In the genomic region with DNA sequence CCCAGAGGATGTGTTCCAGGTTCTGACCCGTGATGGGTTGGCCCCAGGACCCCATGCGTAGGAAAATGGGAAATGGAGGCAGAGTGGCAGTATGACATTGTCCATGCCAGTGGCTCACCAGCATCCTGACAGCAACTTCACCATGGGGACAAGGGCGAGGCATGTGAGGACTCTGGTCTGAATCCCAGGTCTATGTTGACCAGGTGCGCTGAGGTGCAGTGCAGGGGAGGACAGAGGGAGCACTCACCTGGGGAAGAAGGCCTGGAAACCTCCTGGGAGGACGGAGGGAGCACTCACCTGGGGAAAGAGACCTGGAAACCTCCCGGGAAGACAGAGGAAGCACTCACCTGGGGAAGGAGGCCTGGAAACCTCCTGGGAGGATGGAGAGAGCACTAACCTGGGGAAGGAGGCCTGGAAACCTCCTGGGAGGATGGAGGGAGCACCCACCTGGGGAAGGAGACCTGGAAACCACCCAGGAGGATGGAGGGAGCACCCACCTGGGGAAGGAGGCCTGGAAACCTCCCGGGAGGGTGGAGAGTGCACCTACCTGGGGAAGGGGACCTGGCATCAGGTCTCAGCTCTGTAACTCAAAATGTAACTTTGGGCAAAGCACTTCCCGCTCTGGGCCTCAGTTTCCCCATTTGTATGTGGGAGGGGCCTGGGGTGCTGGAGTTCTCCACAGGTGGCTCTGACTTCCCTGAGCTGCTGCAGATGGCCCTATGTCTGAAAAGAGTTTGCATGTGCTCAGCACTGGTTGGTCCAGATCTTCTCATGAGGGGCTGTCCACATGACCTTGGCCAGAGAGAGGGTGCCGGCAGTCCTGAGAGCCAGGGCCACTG, we compare ENCODE assay signal across 11 cellular contexts. TPM values are rescaled to one million over a fixed set of nuclear protein-coding genes. Genes with fewer than 3 reads are reported as not detected.
DNase-seq lines count a peak whose midpoint lies in the region; ATAC-seq, FAIRE-seq and TF ChIP-seq lines count a peak whose summit lies in the region.
"Had no signal": no experiment of that assay in that cellular context is flagged by ENCODE, and none has a peak within 500 bp of the region (broad histone marks: within the 10 kb centered on the region; RNA-seq: fewer than 3 reads in every experiment).

No MANE protein-coding gene starts in this region.

- H3K36me3 Mint-ChIP-seq in activated CD4-positive, alpha-beta memory T cell treated with anti-CD3 and anti-CD28 coated beads, Interleukin-2, amount 10 ng/mL, durations not matched to agents 7 days and 5 days (ENCODE audit: low read depth), result no peaks in the 10 kb centered on the region
- H3K36me3 Mint-ChIP-seq in activated CD4-positive, alpha-beta memory T cell treated with anti-CD3 and anti-CD28 coated beads for 36 hours, result no peaks in the 10 kb centered on the region
- H3K36me3 Mint-ChIP-seq: activated naive CD8-positive, alpha-beta T cell had no signal

- ATAC-seq in left lobe of liver, result no peak

- H3K4me3 Mint-ChIP-seq in activated CD4-positive, alpha-beta memory T cell treated with anti-CD3 and anti-CD28 coated beads, Interleukin-2, amount 10 ng/mL, durations not matched to agents 7 days and 5 days, result no peak overlapping the region
- no peak overlapping the region for H3K4me3 Mint-ChIP-seq in activated CD4-positive, alpha-beta memory T cell treated with anti-CD3 and anti-CD28 coated beads for 36 hours
- H3K4me3 Mint-ChIP-seq: activated naive CD8-positive, alpha-beta T cell had no signal

- intact Hi-C loops in activated CD4-positive, alpha-beta memory T cell treated with anti-CD3 and anti-CD28 coated beads for 36 hours (cut with micrococcal nuclease), result no loop called here
- intact Hi-C loops in spleen (cut with DNase I; ENCODE audit: low total_unique reads), result no loop called here

- H3K4me1 ChIP-seq in spleen (peaks cover 0 to 61% (median 23%) of the 10 kb centered on the region in 6 donors), small intestine (ENCODE audit: control insufficient read depth in 2 of 2, insufficient read depth in 1 of 2, low read depth in 1 of 2, low read length in 1 of 2) (no peaks in the 10 kb centered on the region)

- H3K9me3 ChIP-seq in spleen (no peaks in the 10 kb centered on the region), small intestine (ENCODE audit: control insufficient read depth, low read depth) (no peaks in the 10 kb centered on the region)

- no peak overlapping the region for H3K27ac Mint-ChIP-seq in activated CD4-positive, alpha-beta memory T cell treated with anti-CD3 and anti-CD28 coated beads, Interleukin-2, amount 10 ng/mL, durations not matched to agents 7 days and 5 days
- no peak overlapping the region for H3K27ac Mint-ChIP-seq in activated CD4-positive, alpha-beta memory T cell treated with anti-CD3 and anti-CD28 coated beads for 36 hours
- H3K27ac Mint-ChIP-seq: activated naive CD8-positive, alpha-beta T cell had no signal

- POLR2A ChIA-PET in activated CD4-positive, alpha-beta memory T cell treated with anti-CD3 and anti-CD28 coated beads, Interleukin-2, amount 10 ng/mL, durations not matched to agents 7 days and 5 days (lab: Charles Lee), result no interaction called here
- POLR2A ChIA-PET in activated CD4-positive, alpha-beta memory T cell treated with anti-CD3 and anti-CD28 coated beads for 36 hours (lab: Charles Lee), result no interaction called here

- CTCF ChIA-PET in activated CD4-positive, alpha-beta memory T cell treated with anti-CD3 and anti-CD28 coated beads, Interleukin-2, amount 10 ng/mL, durations not matched to agents 7 days and 5 days (lab: Charles Lee), result interaction anchor here (2.0 kb wide), 1 partner anchor 15 kb away, joined by 8 read pairs; no protein-coding TSS in a partner anchor
- CTCF ChIA-PET in activated CD4-positive, alpha-beta memory T cell treated with anti-CD3 and anti-CD28 coated beads for 36 hours (lab: Charles Lee), result interaction anchor here (1.5 to 1.7 kb wide), 2 partner anchors 15 to 134 kb away, joined by 4 read pairs; no protein-coding TSS in a partner anchor

- H3K27me3 ChIP-seq in spleen (replicated peaks in 1 of 7) (peaks cover 0 to 25% (median 3%) of the 10 kb centered on the region in 7 donors), small intestine (ENCODE audit: control insufficient read depth in 2 of 2, insufficient read depth in 2 of 2, low read length in 2 of 2) (no peaks in the 10 kb centered on the region)

- no peak for TF ChIP-seq POLR2A in spleen (IDR thresholded peaks at IDR 0.05)

- DNase-seq in activated CD4-positive, alpha-beta memory T cell treated with anti-CD3 and anti-CD28 coated beads, Interleukin-2, amount 10 ng/mL, durations not matched to agents 7 days and 5 days, result peak; percentile 4
- no peak for DNase-seq in activated CD4-positive, alpha-beta memory T cell treated with anti-CD3 and anti-CD28 coated beads for 36 hours
- peak; percentile 26 for DNase-seq in left lobe of liver (ENCODE audit: low spot score)
- peak; percentile 70 for DNase-seq in spleen
- no peak for DNase-seq in small intestine
- no peak for DNase-seq in HUDEP-2 (lab: John Stamatoyannopoulos, UW; ENCODE audit: unreplicated experiment in 76 of 76)
- no peak for DNase-seq in foreskin melanocyte

- TF ChIP-seq CTCF in VCaP (conservative IDR thresholded peaks at IDR 0.05), result no peak
- no peak for TF ChIP-seq CTCF in spleen (IDR thresholded peaks at IDR 0.05 in 8 of 11, conservative IDR thresholded peaks at IDR 0.05 in 3 of 11)

- H3K4me1 Mint-ChIP-seq in activated CD4-positive, alpha-beta memory T cell treated with anti-CD3 and anti-CD28 coated beads, Interleukin-2, amount 10 ng/mL, durations not matched to agents 7 days and 5 days, result peaks cover 7% of the 10 kb centered on the region
- H3K4me1 Mint-ChIP-seq in activated CD4-positive, alpha-beta memory T cell treated with anti-CD3 and anti-CD28 coated beads for 36 hours (ENCODE audit: low read depth), result peaks cover 10% of the 10 kb centered on the region

- peak overlapping the region in 1 of 8 donors; percentile 15 for H3K4me3 ChIP-seq in spleen
- H3K4me3 ChIP-seq in small intestine (ENCODE audit: low read depth in 1 of 2, low read length in 2 of 2), result no peak overlapping the region

- H3K27ac ChIP-seq in VCaP (peak overlapping the region; percentile 64), spleen (peak overlapping the region in 4 of 8 donors; percentile 26 to 64 (median 54)), small intestine (ENCODE audit: low read depth in 1 of 2, low read length in 1 of 2) (no peak overlapping the region)

- 69 to 76% (median 70%) methylated on average over 9 of the region's 9 CpGs for WGBS in spleen, 5 donors
- WGBS in small intestine, 3 donors, result 68 to 77% (median 68%) methylated on average over 9 of the region's 9 CpGs

- FAIRE-seq in small intestine (lab: Jason Lieb, UNC), result no peak
- FAIRE-seq: A204.1 had no signal

- no peaks in the 10 kb centered on the region for H3K9me3 Mint-ChIP-seq in activated CD4-positive, alpha-beta memory T cell treated with anti-CD3 and anti-CD28 coated beads, Interleukin-2, amount 10 ng/mL, durations not matched to agents 7 days and 5 days
- H3K9me3 Mint-ChIP-seq in activated CD4-positive, alpha-beta memory T cell treated with anti-CD3 and anti-CD28 coated beads for 36 hours, result no peaks in the 10 kb centered on the region

- H3K27me3 Mint-ChIP-seq in activated CD4-positive, alpha-beta memory T cell treated with anti-CD3 and anti-CD28 coated beads, Interleukin-2, amount 10 ng/mL, durations not matched to agents 7 days and 5 days, result peaks cover 7% of the 10 kb centered on the region
- H3K27me3 Mint-ChIP-seq in activated CD4-positive, alpha-beta memory T cell treated with anti-CD3 and anti-CD28 coated beads for 36 hours, result peaks cover 7% of the 10 kb centered on the region

- H3K36me3 ChIP-seq in spleen (no peaks in the 10 kb centered on the region), small intestine (ENCODE audit: control insufficient read depth in 2 of 2, insufficient read depth in 2 of 2, low read length in 2 of 2) (no peaks in the 10 kb centered on the region)

RNA-seq across cellular contexts. Expression of a gene that starts 6.9 kb away (rescaled TPM):
- total RNA-seq in activated CD4-positive, alpha-beta memory T cell treated with anti-CD3 and anti-CD28 coated beads, Interleukin-2, amount 10 ng/mL, durations not matched to agents 7 days and 5 days, result 10 to 100 TPM; 20.8 to 23.6 TPM
- 10 to 100 TPM; 11.7 to 13.3 TPM for total RNA-seq in activated CD4-positive, alpha-beta memory T cell treated with anti-CD3 and anti-CD28 coated beads for 36 hours
- total RNA-seq in left lobe of liver, result 0.83 TPM
- total RNA-seq in spleen, result 10 to 100 TPM in 3 of 7 donors, 1 to 10 TPM in 4; 3.3 to 11.8 (median 10.0) TPM
- 1 to 10 TPM; 3.4 to 5.0 (median 4.9) TPM for polyA plus RNA-seq in spleen
- 10 to 100 TPM in 2 of 3 donors, 1 to 10 TPM in 1; 5.5 to 10.8 (median 10.7) TPM for polyA plus RNA-seq in small intestine
- total RNA-seq: LHCN-M2 had no signal

Comparison
In these comparisons a context has a peak if more than half of its experiments do, and no peak if none do; other contexts are left out.
1. DNase-seq: peak in activated CD4-positive, alpha-beta memory T cell treated with anti-CD3 and anti-CD28 coated beads, Interleukin-2, amount 10 ng/mL, durations not matched to agents 7 days and 5 days (single experiment), left lobe of liver (single experiment) and spleen (single experiment); none in activated CD4-positive, alpha-beta memory T cell treated with anti-CD3 and anti-CD28 coated beads for 36 hours (single experiment), small intestine (single experiment), HUDEP-2 (0 of 76) and foreskin melanocyte (single experiment).